2 cellular contexts compared by ENCODE assay signal in the genomic region with DNA sequence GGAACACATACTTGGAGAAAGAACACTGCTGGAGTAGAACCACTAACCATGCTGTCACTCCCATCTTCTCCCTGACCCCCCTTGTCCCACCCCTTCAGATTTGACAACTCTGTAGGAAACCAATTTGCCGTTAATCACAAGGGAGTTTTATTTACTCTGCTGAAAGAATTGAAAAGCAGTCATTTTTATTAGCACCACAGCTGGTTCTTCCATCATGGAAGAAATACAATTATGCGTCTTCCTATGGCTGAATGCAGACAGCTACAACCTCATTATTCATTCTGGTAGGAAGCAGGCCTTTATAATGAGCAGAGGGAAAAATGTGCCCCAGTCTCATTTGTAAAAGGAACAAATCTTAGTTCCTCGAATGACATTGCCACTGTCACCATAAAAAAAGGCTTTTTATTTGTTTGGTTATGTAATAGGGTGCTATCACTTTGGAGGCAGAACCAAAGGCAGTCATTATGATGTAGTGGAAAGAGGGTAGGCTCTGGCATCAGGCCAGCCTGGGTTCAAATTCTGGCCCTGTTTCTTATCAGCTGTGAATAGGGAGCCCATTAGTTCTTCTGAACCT.
A peak's percentile ranks its signal among the peaks of the same experiment; 100 is the strongest.
TF ChIP-seq lines count a peak whose summit lies in the region.

No MANE protein-coding gene starts in this region.

TF ChIP-seq in HEK293T, 16 proteins besides CTCF, POLR2A, EP300 and RAD21:
- TF ChIP-seq HDGF (IDR thresholded peaks at IDR 0.05; ENCODE audit: borderline replicate concordance) (no peak), PKNOX1 (IDR thresholded peaks at IDR 0.05) (peak; percentile 29; the same call in 1 of the 2 replicates)

TF ChIP-seq in endothelial cell of umbilical vein, 7 proteins besides CTCF, POLR2A, EP300 and RAD21:
- TF ChIP-seq GATA2 (IDR thresholded peaks at IDR 0.05; ENCODE audit: insufficient read depth, insufficient read length, low read depth, low read length) (no peak), FOS (IDR thresholded peaks at IDR 0.05; ENCODE audit: borderline replicate concordance, insufficient read depth, low read length) (no peak), JUN (IDR thresholded peaks at IDR 0.05; ENCODE audit: borderline replicate concordance, insufficient read depth, insufficient read length, low read depth) (no peak), EZH2 (IDR thresholded peaks at IDR 0.05; ENCODE audit: borderline replicate concordance, low read depth, low read length, severe bottlenecking) (no peak), MYC (IDR thresholded peaks at IDR 0.05; ENCODE audit: low read depth, low read length) (no peak), POLR2AphosphoS5 (IDR thresholded peaks at IDR 0.05; ENCODE audit: insufficient read depth, low read depth, low read length) (no peak)
- TF ChIP-seq, protein P1, sequence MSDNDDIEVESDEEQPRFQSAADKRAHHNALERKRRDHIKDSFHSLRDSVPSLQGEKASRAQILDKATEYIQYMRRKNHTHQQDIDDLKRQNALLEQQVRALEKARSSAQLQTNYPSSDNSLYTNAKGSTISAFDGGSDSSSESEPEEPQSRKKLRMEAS (IDR thresholded peaks at IDR 0.05; ENCODE audit: insufficient read depth, insufficient read length) = no peak
